18 cellular contexts compared by ENCODE assay signal in genomic region chr20:6075428-6076219, GRCh38. TPM values are rescaled to one million over a fixed set of nuclear protein-coding genes. Genes with fewer than 3 reads are reported as not detected.
A peak's percentile ranks its signal among the peaks of the same experiment; 100 is the strongest.
DNase-seq lines count a peak whose midpoint lies in the region; ATAC-seq and TF ChIP-seq lines count a peak whose summit lies in the region.
"Had no signal": no experiment of that assay in that cellular context is flagged by ENCODE, and none has a peak within 500 bp of the region (broad histone marks: within the 10 kb centered on the region; RNA-seq: fewer than 3 reads in every experiment).

No MANE protein-coding gene starts in this region.

- POLR2A ChIA-PET in CD8-positive, alpha-beta memory T cell (lab: Charles Lee), result no interaction called here

- H3K36me3 ChIP-seq in SK-N-MC (ENCODE audit: insufficient read depth, low read length), result peaks cover 32% of the 10 kb centered on the region; the same call in 1 of the 2 replicates
- H3K36me3 ChIP-seq in gastroesophageal sphincter, result no peaks in the 10 kb centered on the region
- no peaks in the 10 kb centered on the region for H3K36me3 ChIP-seq in ovary
- no peaks in the 10 kb centered on the region for H3K36me3 ChIP-seq in CD8-positive, alpha-beta memory T cell (ENCODE audit: insufficient read depth, low read length)
- H3K36me3 ChIP-seq in tibial artery, result no peaks in the 10 kb centered on the region
- H3K36me3 ChIP-seq: SJSA1 had no signal

- TF ChIP-seq CTCF in HFFc6 (IDR thresholded peaks at IDR 0.05) (no peak), gastroesophageal sphincter (IDR thresholded peaks at IDR 0.05) (no peak), ovary (IDR thresholded peaks at IDR 0.05) (no peak), tibial artery (IDR thresholded peaks at IDR 0.05) (no peak)

- H3K9ac ChIP-seq in SK-N-MC (ENCODE audit: insufficient read length), result peak overlapping the region; percentile 28
- H3K9ac ChIP-seq: BLaER1 had no signal

- CTCF ChIA-PET in CD8-positive, alpha-beta memory T cell (lab: Charles Lee), result interaction anchor here (7.0 kb wide), 1 partner anchor 547 kb away, joined by 37 read pairs; no protein-coding TSS in a partner anchor

- DNase-seq in HFFc6, result no peak
- no peak for DNase-seq in SK-N-MC (ENCODE audit: low read depth, low spot score)
- peak; percentile 54 to 74 (median 60) for DNase-seq in ovary
- DNase-seq in stimulated activated CD4-positive, alpha-beta T cell treated with anti-CD3 and anti-CD28 coated beads, Interleukin-4, amount 100 ng/mL, for 24 hours, result no peak
- no peak for DNase-seq in CD8-positive, alpha-beta memory T cell
- no peak for DNase-seq in tibial artery
- DNase-seq: activated CD4-positive, alpha-beta T cell treated with anti-CD3 and anti-CD28 coated beads for 1 hour; activated T-cell treated with anti-CD3 and anti-CD28 coated beads, Interleukin-2, amount 50 U/mL, for 4 hours; MV-4-11; NCI-H524 had no signal

- H3K27ac Mint-ChIP-seq in HFFc6, result peak overlapping the region; percentile 29; the same call in 1 of the 2 replicates
- H3K27ac Mint-ChIP-seq in CD8-positive, alpha-beta memory T cell, result no peak overlapping the region

- TF ChIP-seq EP300 in gastroesophageal sphincter (IDR thresholded peaks at IDR 0.05) (no peak), ovary (IDR thresholded peaks at IDR 0.05) (no peak)

- intact Hi-C loops in ovary (cut with DNase I), result loop anchor here (2.0 to 10.0 kb wide), 4 partner anchors 281 to 548 kb away; no protein-coding TSS in a partner anchor
- intact Hi-C loops in tibial artery (cut with DNase I; ENCODE audit: low total_unique reads), result loop anchor here (5.0 to 10.0 kb wide), 2 partner anchors 131 to 548 kb away; no protein-coding TSS in a partner anchor

- H3K27me3 ChIP-seq in gastroesophageal sphincter (no peaks in the 10 kb centered on the region), ovary (no peaks in the 10 kb centered on the region), tibial artery (no peaks in the 10 kb centered on the region)
- H3K27me3 ChIP-seq in CD8-positive, alpha-beta memory T cell (ENCODE audit: insufficient read depth, low read length, poor library complexity, severe bottlenecking), result no peaks in the 10 kb centered on the region
- H3K27me3 ChIP-seq: BLaER1 had no signal

- WGBS in gastroesophageal sphincter (ENCODE audit: low coverage in 1 of 2), 2 donors, result 19 to 59% methylated on average over 5 of the region's 8 CpGs
- 22 to 45% (median 23%) methylated on average over 8 of the region's 8 CpGs for WGBS in ovary, 3 donors

- no peak overlapping the region for H3K4me3 Mint-ChIP-seq in HFFc6
- H3K4me3 Mint-ChIP-seq in CD8-positive, alpha-beta memory T cell, result no peak overlapping the region
- H3K4me3 Mint-ChIP-seq: activated T-cell treated with anti-CD3 and anti-CD28 coated beads, Interleukin-2, amount 50 U/mL, for 4 hours; neural crest cell had no signal

- H3K4me3 ChIP-seq in SK-N-MC (no peak overlapping the region), gastroesophageal sphincter (no peak overlapping the region), ovary (no peak overlapping the region), tibial artery (no peak overlapping the region)
- no peak overlapping the region for H3K4me3 ChIP-seq in CD8-positive, alpha-beta memory T cell (ENCODE audit: low read length)
- H3K4me3 ChIP-seq: BLaER1, SJSA1 had no signal

- peak; percentile 34 for ATAC-seq in gastroesophageal sphincter
- no peak for ATAC-seq in HG03442 (IDR thresholded peaks at IDR 0.05; ENCODE audit: unreplicated experiment)
- ATAC-seq: activated T-cell treated with anti-CD3 and anti-CD28 coated beads, Interleukin-2, amount 50 U/mL, for 4 hours; esophagus mucosa had no signal

- H3K9me3 Mint-ChIP-seq in HFFc6, result no peaks in the 10 kb centered on the region
- H3K9me3 Mint-ChIP-seq in CD8-positive, alpha-beta memory T cell, result no peaks in the 10 kb centered on the region
- H3K9me3 Mint-ChIP-seq: activated T-cell treated with anti-CD3 and anti-CD28 coated beads, Interleukin-2, amount 50 U/mL, for 4 hours; neural crest cell had no signal

- peaks cover 5% of the 10 kb centered on the region; the same call in 1 of the 2 replicates for H3K36me3 Mint-ChIP-seq in HFFc6 (ENCODE audit: low read depth)
- H3K36me3 Mint-ChIP-seq in CD8-positive, alpha-beta memory T cell, result no peaks in the 10 kb centered on the region

- peaks cover 0 to 8% (median 0%) of the 10 kb centered on the region in 3 donors for H3K4me1 ChIP-seq in gastroesophageal sphincter
- H3K4me1 ChIP-seq in ovary (ENCODE audit: insufficient read depth), result no peaks in the 10 kb centered on the region
- H3K4me1 ChIP-seq in CD8-positive, alpha-beta memory T cell (ENCODE audit: insufficient read depth, low read length), result no peaks in the 10 kb centered on the region
- H3K4me1 ChIP-seq in tibial artery, result no peaks in the 10 kb centered on the region
- H3K4me1 ChIP-seq: BLaER1, SJSA1 had no signal

- H3K27ac ChIP-seq in SK-N-MC (peak overlapping the region; percentile 66), gastroesophageal sphincter (peak overlapping the region in 1 of 4 donors; percentile 27), ovary (peak overlapping the region in 1 of 2 donors; percentile 39), tibial artery (no peak overlapping the region)
- no peak overlapping the region for H3K27ac ChIP-seq in CD8-positive, alpha-beta memory T cell (ENCODE audit: low read depth, low read length)
- H3K27ac ChIP-seq: BLaER1, HL-60, SJSA1 had no signal

- TF ChIP-seq POLR2A in gastroesophageal sphincter (IDR thresholded peaks at IDR 0.05) (no peak), ovary (IDR thresholded peaks at IDR 0.05) (no peak)

- peaks cover 2% of the 10 kb centered on the region for H3K27me3 Mint-ChIP-seq in HFFc6 (ENCODE audit: insufficient read depth)
- H3K27me3 Mint-ChIP-seq in CD8-positive, alpha-beta memory T cell, result peaks cover 9 to 13% of the 10 kb centered on the region in 2 donors

- H3K4me1 Mint-ChIP-seq in HFFc6 (ENCODE audit: low read depth), result peaks cover 6% of the 10 kb centered on the region
- no peaks in the 10 kb centered on the region for H3K4me1 Mint-ChIP-seq in CD8-positive, alpha-beta memory T cell

- H3K9me3 ChIP-seq in SK-N-MC (ENCODE audit: low read depth, low read length), result no peaks in the 10 kb centered on the region
- H3K9me3 ChIP-seq in gastroesophageal sphincter, result no peaks in the 10 kb centered on the region
- no peaks in the 10 kb centered on the region for H3K9me3 ChIP-seq in ovary
- H3K9me3 ChIP-seq in CD8-positive, alpha-beta memory T cell (ENCODE audit: low read length), result no peaks in the 10 kb centered on the region
- no peaks in the 10 kb centered on the region for H3K9me3 ChIP-seq in tibial artery
- H3K9me3 ChIP-seq: BLaER1, SJSA1 had no signal

RNA-seq across cellular contexts. Expression of gene LRRN4, which starts 21.8 kb away (rescaled TPM):
- under 1 TPM in 2 of 6 experiments, not detected in 4; 0.09 to 0.10 TPM for total RNA-seq in HFFc6 (2021; fragmentation: NEBNext Ultra II Directional; extraction: Animal tissue kit (Norgen Biotek cat#: 25700))
- total RNA-seq in gastroesophageal sphincter, result not detected
- 10 to 100 TPM in 1 of 7 donors, 1 to 10 TPM in 3, under 1 TPM in 3; 0.15 to 72.5 (median 1.1) TPM for total RNA-seq in ovary
- polyA plus RNA-seq in ovary, result under 1 TPM; 0.29 to 0.33 TPM
- total RNA-seq in CD8-positive, alpha-beta memory T cell, result not detected
- polyA plus RNA-seq in CD8-positive, alpha-beta memory T cell, result not detected
- total RNA-seq: bronchial epithelial cell, esophagus mucosa, neural crest cell, SJSA1 had no signal

RNA-seq across cellular contexts. Expression of gene FERMT1, which starts 47.2 kb away (rescaled TPM):
- total RNA-seq in HFFc6 (2021; fragmentation: NEBNext Ultra II Directional; extraction: Animal tissue kit (Norgen Biotek cat#: 25700)), result 10 to 100 TPM in 3 of 6 experiments, 1 to 10 TPM in 3; 7.7 to 11.0 (median 9.8) TPM
- total RNA-seq in gastroesophageal sphincter (1 to 10 TPM in 2 of 4 donors, under 1 TPM in 2; 0.16 to 2.2 (median 1.0) TPM), ovary (10 to 100 TPM in 1 of 7 donors, 1 to 10 TPM in 6; 1.1 to 10.4 (median 5.9) TPM)
- 1 to 10 TPM; 2.2 to 4.7 TPM for polyA plus RNA-seq in ovary
- under 1 TPM; 0.22 to 0.26 TPM for total RNA-seq in CD8-positive, alpha-beta memory T cell
- not detected for polyA plus RNA-seq in CD8-positive, alpha-beta memory T cell

Comparison
In these comparisons a context has a peak if more than half of its experiments do, and no peak if none do; other contexts are left out.
1. DNase-seq: peak in ovary (5 of 5); none in HFFc6 (single experiment), SK-N-MC (single experiment), stimulated activated CD4-positive, alpha-beta T cell treated with anti-CD3 and anti-CD28 coated beads, Interleukin-4, amount 100 ng/mL, for 24 hours (single experiment), CD8-positive, alpha-beta memory T cell (0 of 5) and tibial artery (0 of 2).